Comparison of ENCODE assay signal across 34 cellular contexts in genomic region chr9:70448904-70449303, GRCh38.
"Had no signal": no experiment of that assay in that cellular context is flagged by ENCODE, and none has a peak within 500 bp of the region (broad histone marks: within the 10 kb centered on the region; RNA-seq: fewer than 3 reads in every experiment).

No MANE protein-coding gene starts in this region.

- DNase-seq: activated B cell treated with CpG ODN at 0.5 μM for 24 hours; activated CD4-positive, alpha-beta memory T cell treated with anti-CD3 and anti-CD28 coated beads for 36 hours; activated CD4-positive, alpha-beta T cell treated with anti-CD3 and anti-CD28 coated beads for 4 hours; activated CD4-positive, alpha-beta T cell treated with anti-CD3 and anti-CD28 coated beads, Interleukin-2, amount 10 ng/mL, durations not matched to agents 24 days and 14 days; activated CD4-positive, alpha-beta T cell treated with anti-CD3 and anti-CD28 coated beads, Interleukin-2, amount 50 U/mL, for 1 hour; activated CD4-positive, alpha-beta T cell treated with anti-CD3 and anti-CD28 coated beads, Interleukin-2, amount 50 U/mL, for 4 hours; activated CD4-positive, CD25-positive, alpha-beta regulatory T cell treated with anti-CD3 and anti-CD28 coated beads, Interleukin-2, amount 50 U/mL, for 72 hours; activated CD8-positive, alpha-beta memory T cell treated with anti-CD3 and anti-CD28 coated beads, Interleukin-2, amount 50 U/mL, for 4 hours; activated CD8-positive, alpha-beta T cell treated with anti-CD3 and anti-CD28 coated beads for 36 hours; activated effector memory CD4-positive, alpha-beta T cell treated with anti-CD3 and anti-CD28 coated beads, Interleukin-2, amount 50 U/mL, for 16 hours; activated gamma-delta T cell treated with Interleukin-2 at 50 U/mL for 16 hours; activated naive CD4-positive, alpha-beta T cell; activated naive CD4-positive, alpha-beta T cell treated with anti-CD3 and anti-CD28 coated beads for 36 hours; activated naive CD4-positive, alpha-beta T cell treated with anti-CD3 and anti-CD28 coated beads, Interleukin-2, amount 50 U/mL, for 16 hours; activated naive CD8-positive, alpha-beta T cell treated with anti-CD3 and anti-CD28 coated beads for 36 hours; activated T-cell treated with anti-CD3 and anti-CD28 coated beads for 4 hours; activated T-cell treated with anti-CD3 and anti-CD28 coated beads, Interleukin-2, amount 50 U/mL, for 1 hour; activated T-cell treated with anti-CD3 and anti-CD28 coated beads, Interleukin-2, amount 50 U/mL, for 4 hours; activated T-cell treated with anti-CD3 and anti-CD28 coated beads, Interleukin-2, amount 50 U/mL, for 72 hours; adrenal gland; amniotic stem cell; aorta; body of pancreas; brain microvascular endothelial cell; central memory CD4-positive, alpha-beta T cell; T-helper 1 cell; T-helper 2 cell; T-helper 9 cell had no signal

- H3K4me1 ChIP-seq: adrenal gland, body of pancreas, breast epithelium had no signal

- FAIRE-seq: astrocyte, TTC549 had no signal

- ATAC-seq: activated CD8-positive, alpha-beta T cell treated with anti-CD3 and anti-CD28 coated beads for 36 hours; activated naive CD4-positive, alpha-beta T cell treated with anti-CD3 and anti-CD28 coated beads, Interleukin-2, amount 50 U/mL, for 72 hours; activated T-cell treated with anti-CD3 and anti-CD28 coated beads, Interleukin-2, amount 50 U/mL, for 4 hours; activated T-cell treated with anti-CD3 and anti-CD28 coated beads, Interleukin-2, amount 50 U/mL, for 72 hours; activated T-helper 17 cell treated with anti-CD3 and anti-CD28 coated beads, Interleukin-2, amount 50 U/mL, for 72 hours; body of pancreas had no signal

- H3K27ac ChIP-seq: adrenal gland, body of pancreas, brain microvascular endothelial cell, breast epithelium, VCaP had no signal

- H3K27me3 ChIP-seq: adrenal gland, body of pancreas, brain microvascular endothelial cell, breast epithelium had no signal

- H3K4me3 ChIP-seq: adrenal gland, body of pancreas, breast epithelium had no signal

- H3K36me3 ChIP-seq: adrenal gland, brain microvascular endothelial cell, breast epithelium had no signal

- H3K9me3 ChIP-seq: adrenal gland, body of pancreas, breast epithelium had no signal
